ENCODE assay signal across 14 cellular contexts in genomic region chr5:150613991-150614650, GRCh38. TPM values are rescaled to one million over a fixed set of nuclear protein-coding genes. Genes with fewer than 3 reads are reported as not detected.
DNase-seq lines count a peak whose midpoint lies in the region; ATAC-seq, FAIRE-seq and TF ChIP-seq lines count a peak whose summit lies in the region.
"Had no signal": no experiment of that assay in that cellular context is flagged by ENCODE, and none has a peak within 500 bp of the region (broad histone marks: within the 10 kb centered on the region; RNA-seq: fewer than 3 reads in every experiment).

No MANE protein-coding gene starts in this region.

- peaks cover 29% of the 10 kb centered on the region for H3K27me3 ChIP-seq in kidney epithelial cell (ENCODE audit: control insufficient read depth, insufficient read depth, low read length)

- peaks cover 8 to 9% of the 10 kb centered on the region in 2 donors for H3K27me3 Mint-ChIP-seq in stimulated activated naive B cell treated with anti-CD40 and anti-IgM and Interleukin-4, amounts not matched to agents 10 μg/mL and 1 μg/mL and 100 μg/mL, for 72 hours

- no peak overlapping the region for H3K27ac Mint-ChIP-seq in stimulated activated naive B cell treated with anti-CD40 and anti-IgM and Interleukin-4, amounts not matched to agents 10 μg/mL and 1 μg/mL and 100 μg/mL, for 72 hours
- H3K27ac Mint-ChIP-seq: IgD-negative memory B cell; T-helper 2 cell treated with Interferon-gamma antibody and Interleukin-4, amounts not matched to agents 5 μg/mL and 100 μg/mL, for 36 hours had no signal

- peak; percentile 7 for ATAC-seq in Right ventricle myocardium inferior
- no peak for ATAC-seq in stimulated activated naive B cell treated with anti-CD40 and anti-IgM and Interleukin-4, amounts not matched to agents 10 μg/mL and 1 μg/mL and 100 μg/mL, for 72 hours (replicated peaks)

- no peaks in the 10 kb centered on the region for H3K36me3 ChIP-seq in kidney epithelial cell (ENCODE audit: control insufficient read depth, insufficient read depth, low read length)

- peaks cover 0 to 2% of the 10 kb centered on the region in 2 donors for H3K4me1 Mint-ChIP-seq in stimulated activated naive B cell treated with anti-CD40 and anti-IgM and Interleukin-4, amounts not matched to agents 10 μg/mL and 1 μg/mL and 100 μg/mL, for 72 hours

- H3K4me3 ChIP-seq in choroid plexus epithelial cell (ENCODE audit: low read depth, low read length) (no peak overlapping the region), kidney epithelial cell (ENCODE audit: low read depth, low read length) (no peak overlapping the region)

- H3K36me3 Mint-ChIP-seq in stimulated activated naive B cell treated with anti-CD40 and anti-IgM and Interleukin-4, amounts not matched to agents 10 μg/mL and 1 μg/mL and 100 μg/mL, for 72 hours: no peaks in the 10 kb centered on the region
- H3K36me3 Mint-ChIP-seq: IgD-negative memory B cell had no signal

- intact Hi-C loops in Right ventricle myocardium inferior (cut with DNase I) (loop anchor here (5.0 kb wide), 1 partner anchor 33 kb away; no protein-coding TSS in a partner anchor), cardiac septum (cut with DNase I) (no loop called here)

- H3K9me3 Mint-ChIP-seq in stimulated activated naive B cell treated with anti-CD40 and anti-IgM and Interleukin-4, amounts not matched to agents 10 μg/mL and 1 μg/mL and 100 μg/mL, for 72 hours: no peaks in the 10 kb centered on the region
- H3K9me3 Mint-ChIP-seq: IgD-negative memory B cell; T-helper 2 cell treated with Interferon-gamma antibody and Interleukin-4, amounts not matched to agents 5 μg/mL and 100 μg/mL, for 36 hours had no signal

- no peak for FAIRE-seq in urothelium cell line (lab: Jason Lieb, UNC)

- H3K4me3 Mint-ChIP-seq in stimulated activated naive B cell treated with anti-CD40 and anti-IgM and Interleukin-4, amounts not matched to agents 10 μg/mL and 1 μg/mL and 100 μg/mL, for 72 hours: no peak overlapping the region
- H3K4me3 Mint-ChIP-seq: T-helper 2 cell treated with Interferon-gamma antibody and Interleukin-4, amounts not matched to agents 5 μg/mL and 100 μg/mL, for 36 hours had no signal

- DNase-seq in Right ventricle myocardium inferior (ENCODE audit: missing footprints): peak; percentile 46
- DNase-seq in cardiac septum (ENCODE audit: low spot score): no peak
- DNase-seq in choroid plexus epithelial cell (ENCODE audit: low read depth): no peak
- DNase-seq in kidney epithelial cell (ENCODE audit: low read depth): no peak
- DNase-seq in stimulated activated CD4-positive, alpha-beta T cell treated with anti-CD3 and anti-CD28 coated beads, Interleukin-12 subunit alpha, Interleukin-12 subunit beta, amount 100 ng/mL, for 4 hours: no peak
- DNase-seq in stimulated activated naive B cell treated with anti-CD40 and anti-IgM and Interleukin-4, amounts not matched to agents 10 μg/mL and 1 μg/mL and 100 μg/mL, for 72 hours: no peak
- DNase-seq in NCI-H526 treated with DMSO at 0.1 percent for 48 hours (lab: John Stamatoyannopoulos, UW): no peak
- DNase-seq in urothelium cell line (ENCODE audit: low spot score): no peak
- DNase-seq: islet precursor cell; NCI-H187; stimulated activated naive CD4-positive, alpha-beta T cell treated with Interleukin-2 at 50 U/mL for 16 hours had no signal

- TF ChIP-seq CTCF in choroid plexus epithelial cell (conservative IDR thresholded peaks at IDR 0.05; ENCODE audit: low read depth, low read length) (peak; percentile 45), kidney epithelial cell (IDR thresholded peaks at IDR 0.05; ENCODE audit: insufficient read depth, low read length, poor library complexity, severe bottlenecking) (peak; percentile 17)

RNA-seq across cellular contexts. Expression of gene SYNPO, which starts 26.3 kb away (rescaled TPM):
- total RNA-seq in Right ventricle myocardium inferior (587 TPM), cardiac septum (829 TPM), kidney epithelial cell (3.4 and 4.0 TPM in 2 replicates)

RNA-seq across cellular contexts. Expression of gene MYOZ3, which starts 46.9 kb away (rescaled TPM):
- total RNA-seq in Right ventricle myocardium inferior (5.5 TPM), cardiac septum (10.0 TPM), kidney epithelial cell (1.5 and 4.6 TPM in 2 replicates)
- total RNA-seq: Daoy had no signal

Comparison
In these comparisons a context has a peak if more than half of its experiments do, and no peak if none do; other contexts are left out.
1. RNA of gene SYNPO, which starts 26.3 kb away (total RNA-seq): 829 TPM in cardiac septum (single experiment) and 587 TPM in Right ventricle myocardium inferior (single experiment); 3.4 to 4.0 TPM in kidney epithelial cell; every median in the first group is over 100 times any median in the second.